24 cellular contexts compared by ENCODE assay signal in genomic region chr7:19119901-19120486, GRCh38. TPM values are rescaled to one million over a fixed set of nuclear protein-coding genes. Genes with fewer than 3 reads are reported as not detected.
DNase-seq lines count a peak whose midpoint lies in the region; TF ChIP-seq lines count a peak whose summit lies in the region.
"Had no signal": no experiment of that assay in that cellular context is flagged by ENCODE, and none has a peak within 500 bp of the region (broad histone marks: within the 10 kb centered on the region; RNA-seq: fewer than 3 reads in every experiment).

No MANE protein-coding gene starts in this region.

- no peak for TF ChIP-seq CTCF in type B pancreatic cell (conservative IDR thresholded peaks at IDR 0.05)
- no peak for TF ChIP-seq CTCF in Calu3 (IDR thresholded peaks at IDR 0.05; ENCODE audit: unreplicated experiment)

- peak overlapping the region; percentile 33 for H3K27ac Mint-ChIP-seq in type B pancreatic cell
- no peak overlapping the region for H3K27ac Mint-ChIP-seq in Calu3 (ENCODE audit: unreplicated experiment)
- no peak overlapping the region for H3K27ac Mint-ChIP-seq in activated CD4-positive, alpha-beta T cell treated with anti-CD3 and anti-CD28 coated beads, Interleukin-2, amount 10 ng/mL, durations not matched to agents 24 days and 14 days
- H3K27ac Mint-ChIP-seq: activated CD4-positive, alpha-beta T cell treated with anti-CD3 and anti-CD28 coated beads for 36 hours; activated T-cell treated with anti-CD3 and anti-CD28 coated beads, Interleukin-2, amount 50 U/mL, for 24 hours; IgD-negative memory B cell; stimulated activated memory B cell treated with anti-CD40 and anti-IgM and Interleukin-4, amounts not matched to agents 10 μg/mL and 1 μg/mL and 100 μg/mL, for 72 hours had no signal

- peak; percentile 21 for DNase-seq in NCI-H82 (lab: John Stamatoyannopoulos, UW)
- DNase-seq in NCI-H82 treated with DMSO at 0.1 percent for 48 hours (lab: John Stamatoyannopoulos, UW; ENCODE audit: unreplicated experiment), result no peak
- peak; percentile 7 for DNase-seq in astrocyte of the hippocampus (ENCODE audit: low read depth, low spot score)
- peak; percentile 8 for DNase-seq in left kidney (ENCODE audit: low read depth, low spot score)
- no peak for DNase-seq in type B pancreatic cell (ENCODE audit: extremely low spot score, unreplicated experiment)
- no peak for DNase-seq in NK-92 treated with Interleukin-12 subunit alpha and Interleukin-12 subunit beta, amount 100 ng/mL, for 24 hours (lab: John Stamatoyannopoulos, UW)
- no peak for DNase-seq in Calu3
- DNase-seq in activated CD4-positive, alpha-beta T cell treated with anti-CD3 and anti-CD28 coated beads, Interleukin-2, amount 10 ng/mL, durations not matched to agents 24 days and 14 days, result no peak
- DNase-seq: activated CD4-positive, alpha-beta T cell treated with anti-CD3 and anti-CD28 coated beads for 36 hours; activated T-cell treated with anti-CD3 and anti-CD28 coated beads, Interleukin-2, amount 50 U/mL, for 24 hours; cortex of kidney; mammary epithelial cell; NCI-H1105 treated with DMSO at 0.1 percent for 48 hours; nucleus accumbens; SJCRH30; stimulated activated CD4-positive, alpha-beta T cell treated with anti-CD3 and anti-CD28 coated beads, Interleukin-2, amount 100 ng/mL, for 48 hours had no signal

- intact Hi-C loops in Calu3 (cut with micrococcal nuclease; ENCODE audit: unreplicated experiment), result loop anchor here (5.0 kb wide), 2 partner anchors 372 to 768 kb away; no protein-coding TSS in a partner anchor
- intact Hi-C loops in activated CD4-positive, alpha-beta T cell treated with anti-CD3 and anti-CD28 coated beads, Interleukin-2, amount 10 ng/mL, durations not matched to agents 24 days and 14 days (cut with micrococcal nuclease), result no loop called here

- H3K4me3 Mint-ChIP-seq in type B pancreatic cell (peak overlapping the region; percentile 92), Calu3 (ENCODE audit: low read depth, unreplicated experiment) (no peak overlapping the region)
- no peak overlapping the region for H3K4me3 Mint-ChIP-seq in activated CD4-positive, alpha-beta T cell treated with anti-CD3 and anti-CD28 coated beads, Interleukin-2, amount 10 ng/mL, durations not matched to agents 24 days and 14 days
- H3K4me3 Mint-ChIP-seq: activated CD4-positive, alpha-beta T cell treated with anti-CD3 and anti-CD28 coated beads for 36 hours; activated T-cell treated with anti-CD3 and anti-CD28 coated beads, Interleukin-2, amount 50 U/mL, for 24 hours; stimulated activated memory B cell treated with anti-CD40 and anti-IgM and Interleukin-4, amounts not matched to agents 10 μg/mL and 1 μg/mL and 100 μg/mL, for 72 hours had no signal

- H3K9me3 Mint-ChIP-seq in type B pancreatic cell (no peaks in the 10 kb centered on the region), Calu3 (ENCODE audit: low read depth, unreplicated experiment) (no peaks in the 10 kb centered on the region)
- H3K9me3 Mint-ChIP-seq in activated CD4-positive, alpha-beta T cell treated with anti-CD3 and anti-CD28 coated beads, Interleukin-2, amount 10 ng/mL, durations not matched to agents 24 days and 14 days, result no peaks in the 10 kb centered on the region
- H3K9me3 Mint-ChIP-seq: stimulated activated memory B cell treated with anti-CD40 and anti-IgM and Interleukin-4, amounts not matched to agents 10 μg/mL and 1 μg/mL and 100 μg/mL, for 72 hours had no signal

- BruUV-seq in Calu3 (replicated peaks; lab: Mats Ljungman, UMichigan), result no TSS peak

- H3K27me3 Mint-ChIP-seq in type B pancreatic cell (peaks cover 71% of the 10 kb centered on the region), Calu3 (ENCODE audit: unreplicated experiment) (peaks cover 43% of the 10 kb centered on the region)
- H3K27me3 Mint-ChIP-seq in activated CD4-positive, alpha-beta T cell treated with anti-CD3 and anti-CD28 coated beads, Interleukin-2, amount 10 ng/mL, durations not matched to agents 24 days and 14 days, result peaks cover 48% of the 10 kb centered on the region

- H3K36me3 Mint-ChIP-seq in type B pancreatic cell (peaks cover 4% of the 10 kb centered on the region), Calu3 (ENCODE audit: insufficient read depth, unreplicated experiment) (peaks cover 17% of the 10 kb centered on the region)
- peaks cover 3% of the 10 kb centered on the region for H3K36me3 Mint-ChIP-seq in activated CD4-positive, alpha-beta T cell treated with anti-CD3 and anti-CD28 coated beads, Interleukin-2, amount 10 ng/mL, durations not matched to agents 24 days and 14 days (ENCODE audit: low read depth)
- H3K36me3 Mint-ChIP-seq: IgD-negative memory B cell; stimulated activated memory B cell treated with anti-CD40 and anti-IgM and Interleukin-4, amounts not matched to agents 10 μg/mL and 1 μg/mL and 100 μg/mL, for 72 hours had no signal

- H3K4me1 Mint-ChIP-seq in type B pancreatic cell (ENCODE audit: unreplicated experiment) (peaks cover 14% of the 10 kb centered on the region), Calu3 (ENCODE audit: low read depth, unreplicated experiment) (no peaks in the 10 kb centered on the region)
- peaks cover 3% of the 10 kb centered on the region for H3K4me1 Mint-ChIP-seq in activated CD4-positive, alpha-beta T cell treated with anti-CD3 and anti-CD28 coated beads, Interleukin-2, amount 10 ng/mL, durations not matched to agents 24 days and 14 days

- CTCF ChIA-PET in Calu3 (lab: Charles Lee), result no interaction called here

RNA-seq across cellular contexts. Expression of gene TWIST1, which starts 2.6 kb away (rescaled TPM):
- total RNA-seq in type B pancreatic cell (ENCODE audit: low replicate concordance) (20.4 and 121 TPM in 2 replicates), Calu3 (2022) (2.4 and 2.9 TPM in 2 replicates)
- total RNA-seq in activated CD4-positive, alpha-beta T cell treated with anti-CD3 and anti-CD28 coated beads, Interleukin-2, amount 10 ng/mL, durations not matched to agents 24 days and 14 days, result 7.5 and 8.1 TPM in 2 replicates
- total RNA-seq: NCI-H460 had no signal

RNA-seq across cellular contexts. Expression of gene FERD3L, which starts 25.2 kb away (rescaled TPM):
- total RNA-seq in type B pancreatic cell (ENCODE audit: low replicate concordance), result not detected in 2 replicates
- not detected in 2 replicates for total RNA-seq in Calu3 (2022)
- not detected in 2 replicates for total RNA-seq in activated CD4-positive, alpha-beta T cell treated with anti-CD3 and anti-CD28 coated beads, Interleukin-2, amount 10 ng/mL, durations not matched to agents 24 days and 14 days
- total RNA-seq: activated CD4-positive, alpha-beta T cell treated with anti-CD3 and anti-CD28 coated beads for 36 hours; activated CD8-positive, alpha-beta memory T cell treated with anti-CD3 and anti-CD28 coated beads for 36 hours; breast epithelium; glomerular endothelial cell; mammary epithelial cell; NCI-H460; SJCRH30; T-helper 1 cell treated with Interleukin-12 subunit alpha and Interleukin-12 subunit beta and Interleukin-4 antibody, amounts not matched to agents 30 ng/mL and 1 ng/mL, for 36 hours; urinary bladder had no signal

Comparison
In these comparisons a context has a peak if more than half of its experiments do, and no peak if none do; other contexts are left out.
1. DNase-seq: peak in NCI-H82 (single experiment), astrocyte of the hippocampus (single experiment) and left kidney (single experiment); none in NCI-H82 treated with DMSO at 0.1 percent for 48 hours (single experiment), type B pancreatic cell (single experiment), NK-92 treated with Interleukin-12 subunit alpha and Interleukin-12 subunit beta, amount 100 ng/mL, for 24 hours (single experiment), Calu3 (single experiment) and activated CD4-positive, alpha-beta T cell treated with anti-CD3 and anti-CD28 coated beads, Interleukin-2, amount 10 ng/mL, durations not matched to agents 24 days and 14 days (single experiment).